ENCODE assay signal across 22 cellular contexts in genomic region chr10:2150315-2150714, GRCh38.
"Had no signal": no experiment of that assay in that cellular context is flagged by ENCODE, and none has a peak within 500 bp of the region (broad histone marks: within the 10 kb centered on the region; RNA-seq: fewer than 3 reads in every experiment).

No MANE protein-coding gene starts in this region.

- H3K4me1 Mint-ChIP-seq: stimulated activated effector memory CD8-positive, alpha-beta T cell treated with anti-CD3 and anti-CD28 coated beads, Interleukin-12 subunit alpha, Interleukin-12 subunit beta, amount 100 ng/mL, for 72 hours had no signal

- H3K27ac ChIP-seq: dorsolateral prefrontal cortex, heart left ventricle, parathyroid adenoma, psoas muscle, right lobe of liver, tibial artery, upper lobe of left lung, uterus had no signal

- H3K27me3 ChIP-seq: right lobe of liver, tibial artery, upper lobe of left lung, uterus had no signal

- H3K36me3 ChIP-seq: heart left ventricle, right lobe of liver, tibial artery, upper lobe of left lung, uterus had no signal

- H3K9me3 Mint-ChIP-seq: mesothelial cell of epicardium; natural killer cell treated with Interleukin-12 subunit alpha and Interleukin-12 subunit beta and Interleukin-15 and Interleukin-18, amount 100 ng/mL, for 72 hours; stimulated activated effector memory CD8-positive, alpha-beta T cell treated with anti-CD3 and anti-CD28 coated beads, Interleukin-12 subunit alpha, Interleukin-12 subunit beta, amount 100 ng/mL, for 72 hours had no signal

- H2AFZ ChIP-seq: parathyroid adenoma had no signal

- H3K4me1 ChIP-seq: heart left ventricle, parathyroid adenoma, psoas muscle, right lobe of liver, tibial artery, upper lobe of left lung, uterus had no signal

- H3K36me3 Mint-ChIP-seq: mesothelial cell of epicardium; natural killer cell treated with Interleukin-12 subunit alpha and Interleukin-12 subunit beta and Interleukin-15 and Interleukin-18, amount 100 ng/mL, for 72 hours; stimulated activated effector memory CD8-positive, alpha-beta T cell treated with anti-CD3 and anti-CD28 coated beads, Interleukin-12 subunit alpha, Interleukin-12 subunit beta, amount 100 ng/mL, for 72 hours had no signal

- DNase-seq: cortex of kidney; dorsolateral prefrontal cortex; effector CD8-positive, alpha-beta T cell; heart left ventricle; hippocampal formation; islet precursor cell; mammary epithelial cell; occipital lobe; psoas muscle; retina; right lobe of liver; stimulated activated CD4-positive, alpha-beta T cell treated with anti-CD3 and anti-CD28 coated beads, Interleukin-4, amount 100 ng/mL, for 1 hour; stimulated activated CD8-positive, alpha-beta memory T cell treated with anti-CD3 and anti-CD28 coated beads, Interleukin-4, amount 100 ng/mL, for 48 hours; stimulated activated naive CD8-positive, alpha-beta T cell treated with anti-CD3 and anti-CD28 coated beads, Interleukin-15, Interleukin-2, amounts not matched to agents 100 U/mL and 50 U/mL, for 24 hours; tibial artery; upper lobe of left lung; uterus had no signal

- H3K9ac ChIP-seq: parathyroid adenoma had no signal

- H3K4me3 ChIP-seq: dorsolateral prefrontal cortex, heart left ventricle, psoas muscle, right lobe of liver, tibial artery, upper lobe of left lung, uterus had no signal

- H3K4me3 Mint-ChIP-seq: mesothelial cell of epicardium; natural killer cell treated with Interleukin-12 subunit alpha and Interleukin-12 subunit beta and Interleukin-15 and Interleukin-18, amount 100 ng/mL, for 72 hours; stimulated activated effector memory CD8-positive, alpha-beta T cell treated with anti-CD3 and anti-CD28 coated beads, Interleukin-12 subunit alpha, Interleukin-12 subunit beta, amount 100 ng/mL, for 72 hours had no signal

- H3K9me3 ChIP-seq: heart left ventricle, psoas muscle, right lobe of liver, tibial artery, upper lobe of left lung, uterus had no signal

- ATAC-seq: heart left ventricle; left lobe of liver; natural killer cell treated with Interleukin-12 subunit alpha and Interleukin-12 subunit beta and Interleukin-15 and Interleukin-18, amount 100 ng/mL, for 72 hours; psoas muscle; right lobe of liver; stimulated activated effector memory CD8-positive, alpha-beta T cell treated with anti-CD3 and anti-CD28 coated beads, Interleukin-12 subunit alpha, Interleukin-12 subunit beta, amount 100 ng/mL, for 72 hours; stimulated activated naive CD8-positive, alpha-beta T cell treated with anti-CD3 and anti-CD28 coated beads, Interleukin-15, Interleukin-2, amounts not matched to agents 100 U/mL and 50 U/mL, for 24 hours had no signal

- H3K27ac Mint-ChIP-seq: mesothelial cell of epicardium; natural killer cell treated with Interleukin-12 subunit alpha and Interleukin-12 subunit beta and Interleukin-15 and Interleukin-18, amount 100 ng/mL, for 72 hours; stimulated activated effector memory CD8-positive, alpha-beta T cell treated with anti-CD3 and anti-CD28 coated beads, Interleukin-12 subunit alpha, Interleukin-12 subunit beta, amount 100 ng/mL, for 72 hours had no signal
